ENCODE assay signal across 17 cellular contexts in genomic region chr3:10771486-10772225, GRCh38. TPM values are rescaled to one million over a fixed set of nuclear protein-coding genes. Genes with fewer than 3 reads are reported as not detected.
"Had no signal": no experiment of that assay in that cellular context is flagged by ENCODE, and none has a peak within 500 bp of the region (broad histone marks: within the 10 kb centered on the region; RNA-seq: fewer than 3 reads in every experiment).

No MANE protein-coding gene starts in this region.

- H3K9me3 Mint-ChIP-seq: activated CD4-positive, alpha-beta T cell treated with anti-CD3 and anti-CD28 coated beads, Interleukin-2, amount 10 ng/mL, durations not matched to agents 7 days and 5 days; activated naive CD8-positive, alpha-beta T cell treated with anti-CD3 and anti-CD28 coated beads, Interleukin-2, amount 50 U/mL, for 24 hours; activated T-helper 2 cell treated with anti-CD3 and anti-CD28 coated beads, Interferon-gamma antibody, Interleukin-2, Interleukin-4, amounts not matched to agents 10 μg/mL and 5 μg/mL and 100 μg/mL, durations not matched to agents 14 hours and 24 hours and 36 hours; natural killer cell treated with Interleukin-12 subunit alpha and Interleukin-12 subunit beta and Interleukin-15 and Interleukin-18, amount 100 ng/mL, for 72 hours had no signal

- H3K4me3 ChIP-seq: cardiac muscle cell, coronary artery, gastroesophageal sphincter, skin epidermis, thyroid gland, uterus had no signal

- H3K36me3 Mint-ChIP-seq: natural killer cell treated with Interleukin-12 subunit alpha and Interleukin-12 subunit beta and Interleukin-15 and Interleukin-18, amount 100 ng/mL, for 72 hours; stimulated activated naive B cell treated with anti-CD40 and anti-IgM and Interleukin-4, amounts not matched to agents 10 μg/mL and 1 μg/mL and 100 μg/mL, for 72 hours had no signal

- H3K27ac Mint-ChIP-seq: activated CD4-positive, alpha-beta T cell treated with anti-CD3 and anti-CD28 coated beads, Interleukin-2, amount 10 ng/mL, durations not matched to agents 7 days and 5 days; activated naive CD4-positive, alpha-beta T cell treated with anti-CD3 and anti-CD28 coated beads for 36 hours; activated naive CD8-positive, alpha-beta T cell treated with anti-CD3 and anti-CD28 coated beads, Interleukin-2, amount 50 U/mL, for 24 hours; activated T-helper 2 cell treated with anti-CD3 and anti-CD28 coated beads, Interferon-gamma antibody, Interleukin-2, Interleukin-4, amounts not matched to agents 10 μg/mL and 5 μg/mL and 100 μg/mL, durations not matched to agents 14 hours and 24 hours and 36 hours; natural killer cell treated with Interleukin-12 subunit alpha and Interleukin-12 subunit beta and Interleukin-15 and Interleukin-18, amount 100 ng/mL, for 72 hours; stimulated activated naive B cell treated with anti-CD40 and anti-IgM and Interleukin-4, amounts not matched to agents 10 μg/mL and 1 μg/mL and 100 μg/mL, for 72 hours had no signal

- H3K9me3 ChIP-seq: thyroid gland, uterus had no signal

- H3K4me3 Mint-ChIP-seq: activated CD4-positive, alpha-beta T cell treated with anti-CD3 and anti-CD28 coated beads, Interleukin-2, amount 10 ng/mL, durations not matched to agents 7 days and 5 days; activated naive CD4-positive, alpha-beta T cell treated with anti-CD3 and anti-CD28 coated beads for 36 hours; activated naive CD8-positive, alpha-beta T cell treated with anti-CD3 and anti-CD28 coated beads, Interleukin-2, amount 50 U/mL, for 24 hours; natural killer cell treated with Interleukin-12 subunit alpha and Interleukin-12 subunit beta and Interleukin-15 and Interleukin-18, amount 100 ng/mL, for 72 hours; stimulated activated naive B cell treated with anti-CD40 and anti-IgM and Interleukin-4, amounts not matched to agents 10 μg/mL and 1 μg/mL and 100 μg/mL, for 72 hours had no signal

- H3K27ac ChIP-seq: cardiac muscle cell, coronary artery, gastroesophageal sphincter, thyroid gland, uterus had no signal

- DNase-seq: activated CD4-positive, alpha-beta T cell treated with anti-CD3 and anti-CD28 coated beads, Interleukin-2, amount 10 ng/mL, durations not matched to agents 7 days and 5 days; activated naive CD8-positive, alpha-beta T cell treated with anti-CD3 and anti-CD28 coated beads, Interleukin-2, amount 50 U/mL, for 24 hours; aorta; effector CD4-positive, alpha-beta T cell; kidney; left ventricle myocardium superior; stimulated activated CD4-positive, alpha-beta T cell treated with anti-CD3 and anti-CD28 coated beads, Interleukin-4, amount 100 ng/mL, for 1 hour; stimulated activated naive B cell treated with anti-CD40 and anti-IgM and Interleukin-4, amounts not matched to agents 10 μg/mL and 1 μg/mL and 100 μg/mL, for 72 hours; thyroid gland; uterus had no signal

- H3K4me1 ChIP-seq: gastroesophageal sphincter, uterus had no signal

- H3K4me1 Mint-ChIP-seq: activated CD4-positive, alpha-beta T cell treated with anti-CD3 and anti-CD28 coated beads, Interleukin-2, amount 10 ng/mL, durations not matched to agents 7 days and 5 days; activated naive CD8-positive, alpha-beta T cell treated with anti-CD3 and anti-CD28 coated beads, Interleukin-2, amount 50 U/mL, for 24 hours; stimulated activated naive B cell treated with anti-CD40 and anti-IgM and Interleukin-4, amounts not matched to agents 10 μg/mL and 1 μg/mL and 100 μg/mL, for 72 hours had no signal

- H3K27me3 ChIP-seq: thyroid gland, uterus had no signal

- H3K36me3 ChIP-seq: cardiac muscle cell, gastroesophageal sphincter, thyroid gland, uterus had no signal

RNA-seq across cellular contexts. Expression of gene SLC6A11, which starts 44.4 kb away (rescaled TPM):
- total RNA-seq: activated CD4-positive, alpha-beta T cell treated with anti-CD3 and anti-CD28 coated beads, Interleukin-2, amount 10 ng/mL, durations not matched to agents 7 days and 5 days; activated naive CD4-positive, alpha-beta T cell treated with anti-CD3 and anti-CD28 coated beads for 36 hours; activated T-helper 2 cell treated with anti-CD3 and anti-CD28 coated beads, Interferon-gamma antibody, Interleukin-2, Interleukin-4, amounts not matched to agents 10 μg/mL and 5 μg/mL and 100 μg/mL, durations not matched to agents 14 hours and 24 hours and 36 hours; aorta; left ventricle myocardium superior; natural killer cell treated with Interleukin-12 subunit alpha and Interleukin-12 subunit beta and Interleukin-15 and Interleukin-18, amount 100 ng/mL, for 72 hours; thyroid gland had no signal
- polyA plus RNA-seq: aorta, cardiac muscle cell had no signal
